ENCODE assay signal across 9 cellular contexts in genomic region chr2:173940208-173941020, GRCh38. TPM values are rescaled to one million over a fixed set of nuclear protein-coding genes. Genes with fewer than 3 reads are reported as not detected.
DNase-seq lines count a peak whose midpoint lies in the region; ATAC-seq and TF ChIP-seq lines count a peak whose summit lies in the region.
"Had no signal": no experiment of that assay in that cellular context is flagged by ENCODE, and none has a peak within 500 bp of the region (broad histone marks: within the 10 kb centered on the region; RNA-seq: fewer than 3 reads in every experiment).

No MANE protein-coding gene starts in this region.

- no peak for TF ChIP-seq CTCF in activated CD8-positive, alpha-beta T cell treated with anti-CD3 and anti-CD28 coated beads for 36 hours (IDR thresholded peaks at IDR 0.05)
- no peak for TF ChIP-seq CTCF in suprapubic skin (IDR thresholded peaks at IDR 0.05)

- H3K9me3 ChIP-seq in GM23248 (ENCODE audit: low read depth) (no peaks in the 10 kb centered on the region), trophoblast cell (ENCODE audit: insufficient read depth, low read depth, low read length) (no peaks in the 10 kb centered on the region), mesenchymal stem cell (ENCODE audit: control insufficient read depth, low read length) (no peaks in the 10 kb centered on the region), suprapubic skin (no peaks in the 10 kb centered on the region)

- H3K4me1 ChIP-seq in GM23248 (ENCODE audit: insufficient read depth) (peaks cover 42% of the 10 kb centered on the region), trophoblast cell (ENCODE audit: control insufficient read depth in 1 of 2, insufficient read depth in 2 of 2, low read length in 2 of 2) (peaks cover 7 to 8% of the 10 kb centered on the region in 2 experiments), mesenchymal stem cell (ENCODE audit: control insufficient read depth, insufficient read depth, low read depth, low read length) (peaks cover 8% of the 10 kb centered on the region), suprapubic skin (peaks cover 71% of the 10 kb centered on the region)

- H3K27ac ChIP-seq in GM23248 (peak overlapping the region; percentile 54), trophoblast cell (ENCODE audit: low read depth, low read length) (no peak overlapping the region), mesenchymal stem cell (ENCODE audit: low read length, poor library complexity, severe bottlenecking) (no peak overlapping the region), suprapubic skin (no peak overlapping the region)

- H4K20me1 ChIP-seq in GM23248 (ENCODE audit: insufficient read depth), result peaks cover 23% of the 10 kb centered on the region

- H3K36me3 ChIP-seq in GM23248 (ENCODE audit: low read depth), result no peaks in the 10 kb centered on the region
- H3K36me3 ChIP-seq in trophoblast cell (ENCODE audit: control insufficient read depth in 1 of 2, insufficient read depth in 2 of 2, low read length in 2 of 2), result peaks cover 0 to 5% of the 10 kb centered on the region in 2 experiments
- peaks cover 6 to 34% of the 10 kb centered on the region in 2 experiments for H3K36me3 ChIP-seq in mesenchymal stem cell (ENCODE audit: control insufficient read depth in 1 of 2, insufficient read depth in 2 of 2, low read depth in 1 of 2, low read length in 2 of 2)
- H3K36me3 ChIP-seq in suprapubic skin, result no peaks in the 10 kb centered on the region

- no peak overlapping the region for H3K14ac ChIP-seq in trophoblast cell (ENCODE audit: low read length)
- no peak overlapping the region for H3K14ac ChIP-seq in mesenchymal stem cell (ENCODE audit: low read length in 2 of 2)

- DNase-seq in activated CD8-positive, alpha-beta T cell treated with anti-CD3 and anti-CD28 coated beads for 36 hours, result no peak
- DNase-seq in activated CD8-positive, alpha-beta T cell treated with anti-CD3 and anti-CD28 coated beads, Interleukin-2, amount 10 ng/mL, durations not matched to agents 7 days and 5 days, result no peak
- DNase-seq in GM23248 (no peak), trophoblast cell (peak; percentile 5 to 62), mesenchymal stem cell (no peak), suprapubic skin (ENCODE audit: low spot score in 2 of 2) (no peak)
- DNase-seq in activated CD8-positive, alpha-beta memory T cell treated with anti-CD3 and anti-CD28 coated beads for 24 hours, result no peak
- DNase-seq: kidney had no signal

- no peak overlapping the region for H3K9ac ChIP-seq in GM23248
- no peak overlapping the region for H3K9ac ChIP-seq in trophoblast cell (ENCODE audit: low read length)
- H3K9ac ChIP-seq in mesenchymal stem cell (ENCODE audit: low read length), result no peak overlapping the region

- no peak overlapping the region for H2BK15ac ChIP-seq in mesenchymal stem cell (ENCODE audit: low read depth, poor library complexity, severe bottlenecking)

- H2BK12ac ChIP-seq in trophoblast cell (ENCODE audit: low read length) (no peak overlapping the region), mesenchymal stem cell (ENCODE audit: low read length in 2 of 2) (no peak overlapping the region)

- POLR2A ChIA-PET in activated CD8-positive, alpha-beta T cell treated with anti-CD3 and anti-CD28 coated beads for 36 hours (lab: Charles Lee), result interaction anchor here (1.5 kb wide), 1 partner anchor 24 kb away, joined by 5 read pairs; no protein-coding TSS in a partner anchor
- POLR2A ChIA-PET in activated CD8-positive, alpha-beta T cell treated with anti-CD3 and anti-CD28 coated beads, Interleukin-2, amount 10 ng/mL, durations not matched to agents 7 days and 5 days (lab: Charles Lee), result no interaction called here

- WGBS in GM23248 (ENCODE audit: low coverage in 1 of 2, low lambda C conversion rate in 2 of 2, missing lambda C conversion rate in 2 of 2), 2 experiments, result 87 to 90% methylated on average over 5 of the region's 5 CpGs
- WGBS in trophoblast cell (ENCODE audit: extremely low coverage, insufficient coverage, insufficient read length), result no CpG with 5 or more reads among the region's 5 CpGs
- 92% methylated on average over 5 of the region's 5 CpGs for WGBS in mesenchymal stem cell
- 97% methylated on average over 5 of the region's 5 CpGs for WGBS in suprapubic skin

- no peak overlapping the region for H2BK120ac ChIP-seq in trophoblast cell (ENCODE audit: insufficient read depth, low read length, poor library complexity)
- no peak overlapping the region for H2BK120ac ChIP-seq in mesenchymal stem cell (ENCODE audit: low read depth, low read length)

- H3K4ac ChIP-seq in trophoblast cell (ENCODE audit: low read depth, low read length) (peak overlapping the region; percentile 24), mesenchymal stem cell (ENCODE audit: low read depth in 1 of 2, low read length in 2 of 2) (no peak overlapping the region)

- intact Hi-C loops in activated CD8-positive, alpha-beta T cell treated with anti-CD3 and anti-CD28 coated beads for 36 hours (cut with micrococcal nuclease), result no loop called here

- in situ Hi-C loops in GM23248 (cut with MboI), result no loop called here

- H3K9me2 ChIP-seq in GM23248 (ENCODE audit: insufficient read depth), result no peaks in the 10 kb centered on the region

- peaks cover 17% of the 10 kb centered on the region; the same call in 1 of the 2 replicates for H3F3A ChIP-seq in GM23248 (ENCODE audit: insufficient read depth)

- H3K79me2 ChIP-seq in GM23248 (ENCODE audit: insufficient read depth) (peaks cover 100% of the 10 kb centered on the region), trophoblast cell (ENCODE audit: control insufficient read depth, insufficient read depth, low read length, poor library complexity) (peaks cover 16% of the 10 kb centered on the region)

- H4K91ac ChIP-seq in trophoblast cell (ENCODE audit: low read depth, low read length), result no peak overlapping the region
- no peak overlapping the region for H4K91ac ChIP-seq in mesenchymal stem cell (ENCODE audit: low read length)

- CTCF ChIA-PET in activated CD8-positive, alpha-beta T cell treated with anti-CD3 and anti-CD28 coated beads for 36 hours (lab: Charles Lee), result no interaction called here
- CTCF ChIA-PET in activated CD8-positive, alpha-beta T cell treated with anti-CD3 and anti-CD28 coated beads, Interleukin-2, amount 10 ng/mL, durations not matched to agents 7 days and 5 days (lab: Charles Lee), result no interaction called here

- peak overlapping the region; percentile 85 for H3K27ac Mint-ChIP-seq in activated CD8-positive, alpha-beta T cell treated with anti-CD3 and anti-CD28 coated beads for 36 hours
- H3K27ac Mint-ChIP-seq in activated CD8-positive, alpha-beta T cell treated with anti-CD3 and anti-CD28 coated beads, Interleukin-2, amount 10 ng/mL, durations not matched to agents 7 days and 5 days, result no peak overlapping the region
- H3K27ac Mint-ChIP-seq in activated T-helper 17 cell treated with anti-CD3 and anti-CD28 coated beads, Interleukin-2, amount 50 U/mL, for 72 hours, result peak overlapping the region; percentile 79

- H3K18ac ChIP-seq in trophoblast cell (ENCODE audit: low read length) (no peak overlapping the region), mesenchymal stem cell (ENCODE audit: low read depth in 1 of 2, low read length in 2 of 2) (no peak overlapping the region)

- H3K27me3 ChIP-seq in GM23248 (replicated peaks; ENCODE audit: insufficient read depth), result no peaks in the 10 kb centered on the region
- H3K27me3 ChIP-seq in trophoblast cell (ENCODE audit: insufficient read depth, low read length), result no peaks in the 10 kb centered on the region
- no peaks in the 10 kb centered on the region for H3K27me3 ChIP-seq in mesenchymal stem cell (ENCODE audit: control insufficient read depth in 1 of 2, insufficient read depth in 1 of 2, low read length in 2 of 2)
- no peaks in the 10 kb centered on the region for H3K27me3 ChIP-seq in suprapubic skin

- no peak overlapping the region for H2AK5ac ChIP-seq in trophoblast cell (ENCODE audit: low read length)
- no peak overlapping the region for H2AK5ac ChIP-seq in mesenchymal stem cell (ENCODE audit: low read length, severe bottlenecking)

- no peak overlapping the region for H3K4me3 ChIP-seq in GM23248
- no peak overlapping the region for H3K4me3 ChIP-seq in trophoblast cell (ENCODE audit: low read depth, low read length)
- no peak overlapping the region for H3K4me3 ChIP-seq in mesenchymal stem cell (ENCODE audit: insufficient read depth in 1 of 2, low read depth in 1 of 2, low read length in 2 of 2)
- H3K4me3 ChIP-seq in suprapubic skin, result no peak overlapping the region

- TF ChIP-seq EP300 in suprapubic skin (IDR thresholded peaks at IDR 0.05), result no peak

- H3K9me3 Mint-ChIP-seq in activated CD8-positive, alpha-beta T cell treated with anti-CD3 and anti-CD28 coated beads for 36 hours, result peaks cover 1% of the 10 kb centered on the region
- no peaks in the 10 kb centered on the region for H3K9me3 Mint-ChIP-seq in activated CD8-positive, alpha-beta T cell treated with anti-CD3 and anti-CD28 coated beads, Interleukin-2, amount 10 ng/mL, durations not matched to agents 7 days and 5 days (ENCODE audit: insufficient read depth)
- no peaks in the 10 kb centered on the region for H3K9me3 Mint-ChIP-seq in activated T-helper 17 cell treated with anti-CD3 and anti-CD28 coated beads, Interleukin-2, amount 50 U/mL, for 72 hours

- no peak for ATAC-seq in activated CD8-positive, alpha-beta T cell treated with anti-CD3 and anti-CD28 coated beads for 36 hours
- ATAC-seq in activated CD8-positive, alpha-beta T cell treated with anti-CD3 and anti-CD28 coated beads, Interleukin-2, amount 10 ng/mL, durations not matched to agents 7 days and 5 days, result no peak
- ATAC-seq in activated T-helper 17 cell treated with anti-CD3 and anti-CD28 coated beads, Interleukin-2, amount 50 U/mL, for 72 hours (replicated peaks), result no peak

- peaks cover 3% of the 10 kb centered on the region for H3K79me1 ChIP-seq in trophoblast cell (ENCODE audit: low read length)
- no peaks in the 10 kb centered on the region for H3K79me1 ChIP-seq in mesenchymal stem cell (replicated peaks; ENCODE audit: low read length, poor library complexity, severe bottlenecking)

- H2AFZ ChIP-seq in GM23248 (no peak overlapping the region), trophoblast cell (ENCODE audit: insufficient read depth, low read length, poor library complexity) (no peak overlapping the region), mesenchymal stem cell (ENCODE audit: low read depth, low read length) (no peak overlapping the region)

- no peak for TF ChIP-seq POLR2A in suprapubic skin (IDR thresholded peaks at IDR 0.05)

- no peak overlapping the region for H3K23ac ChIP-seq in trophoblast cell (ENCODE audit: low read length)
- no peak overlapping the region for H3K23ac ChIP-seq in mesenchymal stem cell (ENCODE audit: low read length in 2 of 2)

- H2BK5ac ChIP-seq in trophoblast cell (ENCODE audit: low read depth, low read length, poor library complexity) (no peak overlapping the region), mesenchymal stem cell (ENCODE audit: low read depth, low read length, poor library complexity, severe bottlenecking) (no peak overlapping the region)

- peaks cover 50% of the 10 kb centered on the region for H3K36me3 Mint-ChIP-seq in activated CD8-positive, alpha-beta T cell treated with anti-CD3 and anti-CD28 coated beads for 36 hours (ENCODE audit: low read depth)
- peaks cover 39% of the 10 kb centered on the region for H3K36me3 Mint-ChIP-seq in activated CD8-positive, alpha-beta T cell treated with anti-CD3 and anti-CD28 coated beads, Interleukin-2, amount 10 ng/mL, durations not matched to agents 7 days and 5 days (ENCODE audit: low read depth)
- peaks cover 54% of the 10 kb centered on the region for H3K36me3 Mint-ChIP-seq in activated T-helper 17 cell treated with anti-CD3 and anti-CD28 coated beads, Interleukin-2, amount 50 U/mL, for 72 hours (ENCODE audit: low read depth)

- no peaks in the 10 kb centered on the region for H3K27me3 Mint-ChIP-seq in activated CD8-positive, alpha-beta T cell treated with anti-CD3 and anti-CD28 coated beads for 36 hours
- H3K27me3 Mint-ChIP-seq in activated CD8-positive, alpha-beta T cell treated with anti-CD3 and anti-CD28 coated beads, Interleukin-2, amount 10 ng/mL, durations not matched to agents 7 days and 5 days (ENCODE audit: low read depth), result no peaks in the 10 kb centered on the region
- no peaks in the 10 kb centered on the region for H3K27me3 Mint-ChIP-seq in activated T-helper 17 cell treated with anti-CD3 and anti-CD28 coated beads, Interleukin-2, amount 50 U/mL, for 72 hours

- no peak overlapping the region for H4K12ac ChIP-seq in trophoblast cell (ENCODE audit: low read depth, low read length)

- H3K4me1 Mint-ChIP-seq in activated CD8-positive, alpha-beta T cell treated with anti-CD3 and anti-CD28 coated beads for 36 hours (ENCODE audit: low read depth), result peaks cover 67% of the 10 kb centered on the region
- peaks cover 48% of the 10 kb centered on the region for H3K4me1 Mint-ChIP-seq in activated CD8-positive, alpha-beta T cell treated with anti-CD3 and anti-CD28 coated beads, Interleukin-2, amount 10 ng/mL, durations not matched to agents 7 days and 5 days (ENCODE audit: low read depth)
- H3K4me1 Mint-ChIP-seq in activated T-helper 17 cell treated with anti-CD3 and anti-CD28 coated beads, Interleukin-2, amount 50 U/mL, for 72 hours, result peaks cover 50% of the 10 kb centered on the region

- H4K8ac ChIP-seq in trophoblast cell (ENCODE audit: low read depth, low read length) (no peak overlapping the region), mesenchymal stem cell (ENCODE audit: low read length) (no peak overlapping the region)

- H3K4me3 Mint-ChIP-seq in activated CD8-positive, alpha-beta T cell treated with anti-CD3 and anti-CD28 coated beads for 36 hours, result no peak overlapping the region
- H3K4me3 Mint-ChIP-seq in activated CD8-positive, alpha-beta T cell treated with anti-CD3 and anti-CD28 coated beads, Interleukin-2, amount 10 ng/mL, durations not matched to agents 7 days and 5 days, result no peak overlapping the region
- H3K4me3 Mint-ChIP-seq in activated T-helper 17 cell treated with anti-CD3 and anti-CD28 coated beads, Interleukin-2, amount 50 U/mL, for 72 hours, result peak overlapping the region; percentile 52

- peak overlapping the region; percentile 17 for H3K4me2 ChIP-seq in GM23248 (ENCODE audit: unreplicated experiment)
- no peak overlapping the region for H3K4me2 ChIP-seq in trophoblast cell (ENCODE audit: low read length)
- H3K4me2 ChIP-seq in mesenchymal stem cell (ENCODE audit: low read length, poor library complexity, severe bottlenecking), result no peak overlapping the region

RNA-seq across cellular contexts. Expression of gene SP3, which starts 24.8 kb away (rescaled TPM):
- 10 to 100 TPM; 80.5 to 84.0 TPM for total RNA-seq in activated CD8-positive, alpha-beta T cell treated with anti-CD3 and anti-CD28 coated beads for 36 hours
- 100 to 1,000 TPM in 1 of 2 experiments, 10 to 100 TPM in 1; 95.9 to 102 TPM for total RNA-seq in activated CD8-positive, alpha-beta T cell treated with anti-CD3 and anti-CD28 coated beads, Interleukin-2, amount 10 ng/mL, durations not matched to agents 7 days and 5 days
- 78.8 and 88.5 TPM in 2 replicates for total RNA-seq in GM23248 (2014; rRNA removed; shearing (Covaris generic))
- 24.7 and 27.7 TPM in 2 replicates for polyA plus RNA-seq in GM23248 (2016; fragmentation: Nextera tagmentation; extraction: Ambion mirVana)
- total RNA-seq in activated T-helper 17 cell treated with anti-CD3 and anti-CD28 coated beads, Interleukin-2, amount 50 U/mL, for 72 hours, result 100 to 1,000 TPM in 1 of 2 donors, 10 to 100 TPM in 1; 84.4 to 103 TPM
- 65.0 and 66.3 TPM in 2 replicates for polyA plus RNA-seq in trophoblast cell (2013)
- 25.1 TPM for polyA plus RNA-seq in mesenchymal stem cell (2013, experiment 1 of 2)
- 24.7 TPM for polyA plus RNA-seq in mesenchymal stem cell (2013, experiment 2 of 2)
- total RNA-seq in suprapubic skin, result 100 to 1,000 TPM in 3 of 4 donors, 10 to 100 TPM in 1; 99.6 to 151 (median 113) TPM

Comparison
In these comparisons a context has a peak if more than half of its experiments do, and no peak if none do; other contexts are left out.
1. DNase-seq: peak in trophoblast cell (2 of 2); none in activated CD8-positive, alpha-beta T cell treated with anti-CD3 and anti-CD28 coated beads for 36 hours (single experiment), activated CD8-positive, alpha-beta T cell treated with anti-CD3 and anti-CD28 coated beads, Interleukin-2, amount 10 ng/mL, durations not matched to agents 7 days and 5 days (single experiment), GM23248 (single experiment), mesenchymal stem cell (single experiment), activated CD8-positive, alpha-beta memory T cell treated with anti-CD3 and anti-CD28 coated beads for 24 hours (single experiment) and suprapubic skin (0 of 2).